In the genomic region with DNA sequence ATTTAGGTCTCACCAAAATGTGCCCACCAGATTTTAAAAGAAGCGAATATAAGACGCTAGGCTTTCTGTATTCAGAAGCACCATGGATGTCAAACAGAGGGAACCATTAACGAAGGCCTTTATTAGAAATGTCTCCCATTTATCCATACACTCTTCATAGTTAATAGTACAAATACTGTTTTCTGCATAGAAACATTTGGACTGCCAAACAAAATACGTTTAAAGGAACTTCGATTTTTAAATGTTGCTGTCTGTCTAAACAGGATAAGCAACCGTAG, we compare ENCODE assay signal across 8 cellular contexts. TPM values are rescaled to one million over a fixed set of nuclear protein-coding genes. Genes with fewer than 3 reads are reported as not detected.
DNase-seq lines count a peak whose midpoint lies in the region; ATAC-seq and TF ChIP-seq lines count a peak whose summit lies in the region.

No MANE protein-coding gene starts in this region.

- H3K9me3 ChIP-seq in iPS DF 6.9 (ENCODE audit: control insufficient read depth, insufficient read depth, low read length) (no peaks in the 10 kb centered on the region), stomach (no peaks in the 10 kb centered on the region)

- intact Hi-C loops in stomach (cut with DNase I; ENCODE audit: low total_unique reads) = no loop called here

- H3K27ac ChIP-seq in iPS DF 6.9 (ENCODE audit: low read length) = no peak overlapping the region
- peak overlapping the region; percentile 92 to 98 (median 96) for H3K27ac ChIP-seq in stomach

- no peak for TF ChIP-seq POLR2A in stomach (IDR thresholded peaks at IDR 0.05)

- no peaks in the 10 kb centered on the region for H3K27me3 Mint-ChIP-seq in WTC11 (ENCODE audit: low read depth)

- CTCF ChIA-PET in WTC11 (lab: Charles Lee) = no interaction called here

- H3K36me3 ChIP-seq in iPS DF 6.9 (ENCODE audit: control insufficient read depth, insufficient read depth, low read length) = no peaks in the 10 kb centered on the region
- H3K36me3 ChIP-seq in stomach = no peaks in the 10 kb centered on the region

- peaks cover 31% of the 10 kb centered on the region for H3K4me1 Mint-ChIP-seq in WTC11

- H3K36me3 Mint-ChIP-seq in WTC11 = no peaks in the 10 kb centered on the region

- peak overlapping the region; percentile 89 for H3K4me3 Mint-ChIP-seq in WTC11

- POLR2A ChIA-PET in WTC11 (lab: Charles Lee) = interaction anchor here (1.8 to 3.1 kb wide), 2 partner anchors 22 to 69 kb away, joined by 8 to 25 read pairs; a partner anchor contains a TSS

- DNase-seq in NCI-H82 (lab: John Stamatoyannopoulos, UW) = peak; percentile 85
- no peak for DNase-seq in NCI-H82 treated with DMSO at 0.1 percent for 48 hours (lab: John Stamatoyannopoulos, UW; ENCODE audit: unreplicated experiment)
- DNase-seq in WTC11 (ENCODE audit: low spot score) = no peak
- no peak for DNase-seq in iPS DF 6.9 (ENCODE audit: low read depth, low spot score)
- DNase-seq in stomach = no peak

- WGBS in iPS DF 6.9 (ENCODE audit: insufficient coverage, insufficient read length) = no CpG with 5 or more reads among the region's 6 CpGs
- 1 to 4% (median 2%) methylated on average over 6 of the region's 6 CpGs for WGBS in stomach, 5 donors

- H3K4me3 ChIP-seq in iPS DF 6.9 (ENCODE audit: low read length) (peak overlapping the region; percentile 63; the same call in 1 of the 2 replicates), stomach (peak overlapping the region; percentile 51 to 69 (median 58))

- H3K4me1 ChIP-seq in iPS DF 6.9 (ENCODE audit: control insufficient read depth, insufficient read depth, low read length) = no peaks in the 10 kb centered on the region
- H3K4me1 ChIP-seq in stomach = peaks cover 0 to 19% (median 7%) of the 10 kb centered on the region in 4 donors

- H3K27me3 ChIP-seq in iPS DF 6.9 (ENCODE audit: control insufficient read depth, insufficient read depth, low read length) (no peaks in the 10 kb centered on the region), stomach (no peaks in the 10 kb centered on the region)

- TF ChIP-seq EP300 in stomach (IDR thresholded peaks at IDR 0.05) = no peak

- H3K9me3 Mint-ChIP-seq in WTC11 = no peaks in the 10 kb centered on the region

- TF ChIP-seq CTCF in WTC11 (IDR thresholded peaks at IDR 0.05) (no peak), stomach (IDR thresholded peaks at IDR 0.05) (no peak)

- no peak for ATAC-seq in WTC11
- no peak for ATAC-seq in HG03097 (IDR thresholded peaks at IDR 0.05; ENCODE audit: low FRiP score, unreplicated experiment)
- no peak for ATAC-seq in HG02759 (IDR thresholded peaks at IDR 0.05; ENCODE audit: unreplicated experiment)
- no peak for ATAC-seq in HG02973 (IDR thresholded peaks at IDR 0.05; ENCODE audit: unreplicated experiment)

- peak overlapping the region; percentile 98 for H3K27ac Mint-ChIP-seq in WTC11

TF ChIP-seq in WTC11, 78 proteins besides CTCF, POLR2A, EP300 and RAD21 (continues in another document):
- TF ChIP-seq HMGXB4 (CRISPR knock-in tag; IDR thresholded peaks at IDR 0.05) (no peak), ETV6 (CRISPR knock-in tag; IDR thresholded peaks at IDR 0.05) (no peak), MXD4 (CRISPR knock-in tag; IDR thresholded peaks at IDR 0.05; ENCODE audit: borderline replicate concordance) (no peak), E2F1 (CRISPR knock-in tag; IDR thresholded peaks at IDR 0.05) (no peak), MYBL2 (CRISPR knock-in tag; IDR thresholded peaks at IDR 0.05) (no peak), ZNF423 (CRISPR knock-in tag; IDR thresholded peaks at IDR 0.05) (no peak), CDX4 (CRISPR knock-in tag; IDR thresholded peaks at IDR 0.05; ENCODE audit: borderline replicate concordance) (no peak), ZNF138 (CRISPR knock-in tag; conservative IDR thresholded peaks at IDR 0.05) (no peak), TCF7 (CRISPR knock-in tag; IDR thresholded peaks at IDR 0.05; ENCODE audit: low read depth) (no peak), FOXP1 (CRISPR knock-in tag; IDR thresholded peaks at IDR 0.05; ENCODE audit: borderline replicate concordance) (no peak), ZNF317 (CRISPR knock-in tag; IDR thresholded peaks at IDR 0.05; ENCODE audit: borderline replicate concordance, low read depth) (no peak)
- TF ChIP-seq, protein P1, sequence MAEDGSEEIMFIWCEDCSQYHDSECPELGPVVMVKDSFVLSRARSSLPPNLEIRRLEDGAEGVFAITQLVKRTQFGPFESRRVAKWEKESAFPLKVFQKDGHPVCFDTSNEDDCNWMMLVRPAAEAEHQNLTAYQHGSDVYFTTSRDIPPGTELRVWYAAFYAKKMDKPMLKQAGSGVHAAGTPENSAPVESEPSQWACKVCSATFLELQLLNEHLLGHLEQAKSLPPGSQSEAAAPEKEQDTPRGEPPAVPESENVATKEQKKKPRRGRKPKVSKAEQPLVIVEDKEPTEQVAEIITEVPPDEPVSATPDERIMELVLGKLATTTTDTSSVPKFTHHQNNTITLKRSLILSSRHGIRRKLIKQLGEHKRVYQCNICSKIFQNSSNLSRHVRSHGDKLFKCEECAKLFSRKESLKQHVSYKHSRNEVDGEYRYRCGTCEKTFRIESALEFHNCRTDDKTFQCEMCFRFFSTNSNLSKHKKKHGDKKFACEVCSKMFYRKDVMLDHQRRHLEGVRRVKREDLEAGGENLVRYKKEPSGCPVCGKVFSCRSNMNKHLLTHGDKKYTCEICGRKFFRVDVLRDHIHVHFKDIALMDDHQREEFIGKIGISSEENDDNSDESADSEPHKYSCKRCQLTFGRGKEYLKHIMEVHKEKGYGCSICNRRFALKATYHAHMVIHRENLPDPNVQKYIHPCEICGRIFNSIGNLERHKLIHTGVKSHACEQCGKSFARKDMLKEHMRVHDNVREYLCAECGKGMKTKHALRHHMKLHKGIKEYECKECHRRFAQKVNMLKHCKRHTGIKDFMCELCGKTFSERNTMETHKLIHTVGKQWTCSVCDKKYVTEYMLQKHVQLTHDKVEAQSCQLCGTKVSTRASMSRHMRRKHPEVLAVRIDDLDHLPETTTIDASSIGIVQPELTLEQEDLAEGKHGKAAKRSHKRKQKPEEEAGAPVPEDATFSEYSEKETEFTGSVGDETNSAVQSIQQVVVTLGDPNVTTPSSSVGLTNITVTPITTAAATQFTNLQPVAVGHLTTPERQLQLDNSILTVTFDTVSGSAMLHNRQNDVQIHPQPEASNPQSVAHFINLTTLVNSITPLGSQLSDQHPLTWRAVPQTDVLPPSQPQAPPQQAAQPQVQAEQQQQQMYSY (CRISPR knock-in tag; IDR thresholded peaks at IDR 0.05) = no peak
- TF ChIP-seq, protein P2, sequence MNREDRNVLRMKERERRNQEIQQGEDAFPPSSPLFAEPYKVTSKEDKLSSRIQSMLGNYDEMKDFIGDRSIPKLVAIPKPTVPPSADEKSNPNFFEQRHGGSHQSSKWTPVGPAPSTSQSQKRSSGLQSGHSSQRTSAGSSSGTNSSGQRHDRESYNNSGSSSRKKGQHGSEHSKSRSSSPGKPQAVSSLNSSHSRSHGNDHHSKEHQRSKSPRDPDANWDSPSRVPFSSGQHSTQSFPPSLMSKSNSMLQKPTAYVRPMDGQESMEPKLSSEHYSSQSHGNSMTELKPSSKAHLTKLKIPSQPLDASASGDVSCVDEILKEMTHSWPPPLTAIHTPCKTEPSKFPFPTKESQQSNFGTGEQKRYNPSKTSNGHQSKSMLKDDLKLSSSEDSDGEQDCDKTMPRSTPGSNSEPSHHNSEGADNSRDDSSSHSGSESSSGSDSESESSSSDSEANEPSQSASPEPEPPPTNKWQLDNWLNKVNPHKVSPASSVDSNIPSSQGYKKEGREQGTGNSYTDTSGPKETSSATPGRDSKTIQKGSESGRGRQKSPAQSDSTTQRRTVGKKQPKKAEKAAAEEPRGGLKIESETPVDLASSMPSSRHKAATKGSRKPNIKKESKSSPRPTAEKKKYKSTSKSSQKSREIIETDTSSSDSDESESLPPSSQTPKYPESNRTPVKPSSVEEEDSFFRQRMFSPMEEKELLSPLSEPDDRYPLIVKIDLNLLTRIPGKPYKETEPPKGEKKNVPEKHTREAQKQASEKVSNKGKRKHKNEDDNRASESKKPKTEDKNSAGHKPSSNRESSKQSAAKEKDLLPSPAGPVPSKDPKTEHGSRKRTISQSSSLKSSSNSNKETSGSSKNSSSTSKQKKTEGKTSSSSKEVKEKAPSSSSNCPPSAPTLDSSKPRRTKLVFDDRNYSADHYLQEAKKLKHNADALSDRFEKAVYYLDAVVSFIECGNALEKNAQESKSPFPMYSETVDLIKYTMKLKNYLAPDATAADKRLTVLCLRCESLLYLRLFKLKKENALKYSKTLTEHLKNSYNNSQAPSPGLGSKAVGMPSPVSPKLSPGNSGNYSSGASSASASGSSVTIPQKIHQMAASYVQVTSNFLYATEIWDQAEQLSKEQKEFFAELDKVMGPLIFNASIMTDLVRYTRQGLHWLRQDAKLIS (CRISPR knock-in tag; IDR thresholded peaks at IDR 0.05; ENCODE audit: borderline replicate concordance) = no peak

RNA-seq across cellular contexts. Expression of gene HFE, which starts 32.6 kb away (rescaled TPM):
- total RNA-seq in WTC11 (2021) = 1.9 to 2.4 TPM (median 2.0 TPM) in 3 replicates
- 1 to 10 TPM; 3.5 to 8.2 (median 4.5) TPM for total RNA-seq in stomach
- polyA plus RNA-seq in stomach = 1 to 10 TPM; 1.5 to 3.7 (median 3.5) TPM
